Comparison of ENCODE assay signal across 1 cellular context in the genomic region with DNA sequence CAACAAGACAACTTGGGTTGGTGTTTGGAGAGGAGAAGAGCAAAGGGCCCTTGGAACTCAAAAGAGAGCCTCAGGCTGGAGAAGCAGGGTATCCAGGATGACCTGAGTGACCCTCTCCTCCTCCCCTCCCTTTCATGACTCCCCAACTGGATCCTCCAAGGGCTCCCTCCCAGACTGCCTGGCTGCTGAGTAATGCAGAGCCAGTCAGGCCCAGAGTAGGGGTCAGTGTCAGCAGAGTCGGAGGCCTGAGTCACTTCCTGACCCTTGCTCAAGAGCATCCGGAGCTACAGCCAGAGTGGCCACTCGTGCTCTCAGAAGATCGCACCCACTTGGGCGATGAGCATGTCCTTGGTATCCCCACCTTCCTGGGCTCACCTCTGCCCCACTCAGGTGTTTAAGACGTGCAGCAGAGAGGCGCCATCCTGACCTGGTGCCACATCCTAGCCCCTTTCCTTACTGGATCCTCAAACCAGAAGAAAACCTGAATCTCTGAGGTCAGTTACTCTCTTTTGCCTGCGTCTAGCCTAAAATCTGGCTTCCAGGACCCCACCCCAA.
TF ChIP-seq lines count a peak whose summit lies in the region.

No MANE protein-coding gene starts in this region.

TF ChIP-seq in HepG2, 621 proteins besides CTCF, POLR2A, EP300 and RAD21 (continued from another document and continues in another):
- TF ChIP-seq, protein P1, sequence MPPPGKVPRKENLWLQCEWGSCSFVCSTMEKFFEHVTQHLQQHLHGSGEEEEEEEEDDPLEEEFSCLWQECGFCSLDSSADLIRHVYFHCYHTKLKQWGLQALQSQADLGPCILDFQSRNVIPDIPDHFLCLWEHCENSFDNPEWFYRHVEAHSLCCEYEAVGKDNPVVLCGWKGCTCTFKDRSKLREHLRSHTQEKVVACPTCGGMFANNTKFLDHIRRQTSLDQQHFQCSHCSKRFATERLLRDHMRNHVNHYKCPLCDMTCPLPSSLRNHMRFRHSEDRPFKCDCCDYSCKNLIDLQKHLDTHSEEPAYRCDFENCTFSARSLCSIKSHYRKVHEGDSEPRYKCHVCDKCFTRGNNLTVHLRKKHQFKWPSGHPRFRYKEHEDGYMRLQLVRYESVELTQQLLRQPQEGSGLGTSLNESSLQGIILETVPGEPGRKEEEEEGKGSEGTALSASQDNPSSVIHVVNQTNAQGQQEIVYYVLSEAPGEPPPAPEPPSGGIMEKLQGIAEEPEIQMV (CRISPR knock-in tag; IDR thresholded peaks at IDR 0.05; ENCODE audit: low read depth) = no peak
- TF ChIP-seq ZNF383 (CRISPR knock-in tag; IDR thresholded peaks at IDR 0.05; ENCODE audit: borderline replicate concordance) = no peak
- TF ChIP-seq HNF4G (IDR thresholded peaks at IDR 0.05; ENCODE audit: borderline replicate concordance, low read depth, low read length) = no peak
- no peak for TF ChIP-seq HNF4G (CRISPR knock-in tag; IDR thresholded peaks at IDR 0.05; ENCODE audit: borderline replicate concordance, low read depth)
- TF ChIP-seq MAZ (IDR thresholded peaks at IDR 0.05; ENCODE audit: borderline replicate concordance, low read depth, low read length) = peak; percentile 51; the same call in 1 of the 2 replicates
- TF ChIP-seq MAZ (CRISPR knock-in tag; IDR thresholded peaks at IDR 0.05; ENCODE audit: low read depth) = no peak
- 0 out of 2 replicates have a peak, but pooled peaks have one; percentile 58 for TF ChIP-seq ZNF746 (CRISPR knock-in tag; IDR thresholded peaks at IDR 0.05)
- TF ChIP-seq, protein P2, sequence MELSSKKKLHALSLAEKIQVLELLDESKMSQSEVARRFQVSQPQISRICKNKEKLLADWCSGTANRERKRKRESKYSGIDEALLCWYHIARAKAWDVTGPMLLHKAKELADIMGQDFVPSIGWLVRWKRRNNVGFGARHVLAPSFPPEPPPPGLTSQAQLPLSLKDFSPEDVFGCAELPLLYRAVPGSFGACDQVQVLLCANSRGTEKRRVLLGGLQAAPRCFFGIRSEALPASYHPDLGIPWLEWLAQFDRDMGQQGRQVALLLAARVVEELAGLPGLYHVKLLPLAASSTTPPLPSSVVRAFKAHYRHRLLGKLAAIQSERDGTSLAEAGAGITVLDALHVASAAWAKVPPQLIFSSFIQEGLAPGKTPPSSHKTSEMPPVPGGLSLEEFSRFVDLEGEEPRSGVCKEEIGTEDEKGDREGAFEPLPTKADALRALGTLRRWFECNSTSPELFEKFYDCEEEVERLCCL (CRISPR knock-in tag; IDR thresholded peaks at IDR 0.05; ENCODE audit: borderline replicate concordance) = no peak
- TF ChIP-seq FOXA1 (IDR thresholded peaks at IDR 0.05) = no peak
- peak; percentile 35; the same call in 1 of the 2 replicates for TF ChIP-seq FOXA1 (CRISPR knock-in tag; IDR thresholded peaks at IDR 0.05)
- no peak for TF ChIP-seq FOXK2 (IDR thresholded peaks at IDR 0.05)
- no peak for TF ChIP-seq ZBTB1 (CRISPR knock-in tag; IDR thresholded peaks at IDR 0.05; ENCODE audit: borderline replicate concordance)
- TF ChIP-seq NFIB (CRISPR knock-in tag; IDR thresholded peaks at IDR 0.05; ENCODE audit: borderline replicate concordance) = no peak
- TF ChIP-seq CCDC6 (CRISPR knock-in tag; IDR thresholded peaks at IDR 0.05) = no peak; the same call in 1 of the 2 replicates
- TF ChIP-seq, protein P3, sequence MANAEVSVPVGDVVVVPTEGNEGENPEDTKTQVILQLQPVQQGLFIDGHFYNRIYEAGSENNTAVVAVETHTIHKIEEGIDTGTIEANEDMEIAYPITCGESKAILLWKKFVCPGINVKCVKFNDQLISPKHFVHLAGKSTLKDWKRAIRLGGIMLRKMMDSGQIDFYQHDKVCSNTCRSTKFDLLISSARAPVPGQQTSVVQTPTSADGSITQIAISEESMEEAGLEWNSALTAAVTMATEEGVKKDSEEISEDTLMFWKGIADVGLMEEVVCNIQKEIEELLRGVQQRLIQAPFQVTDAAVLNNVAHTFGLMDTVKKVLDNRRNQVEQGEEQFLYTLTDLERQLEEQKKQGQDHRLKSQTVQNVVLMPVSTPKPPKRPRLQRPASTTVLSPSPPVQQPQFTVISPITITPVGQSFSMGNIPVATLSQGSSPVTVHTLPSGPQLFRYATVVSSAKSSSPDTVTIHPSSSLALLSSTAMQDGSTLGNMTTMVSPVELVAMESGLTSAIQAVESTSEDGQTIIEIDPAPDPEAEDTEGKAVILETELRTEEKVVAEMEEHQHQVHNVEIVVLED (CRISPR knock-in tag; IDR thresholded peaks at IDR 0.05; ENCODE audit: borderline replicate concordance) = no peak
- no peak for TF ChIP-seq PCBP2 (optimal IDR thresholded peaks at IDR 0.05; ENCODE audit: low read depth, low read length, poor library complexity, severe bottlenecking)
- peak; percentile 63; the same call in 1 of the 2 replicates for TF ChIP-seq MAFF (IDR thresholded peaks at IDR 0.05; ENCODE audit: low read depth, low read length)
- TF ChIP-seq, protein P4, sequence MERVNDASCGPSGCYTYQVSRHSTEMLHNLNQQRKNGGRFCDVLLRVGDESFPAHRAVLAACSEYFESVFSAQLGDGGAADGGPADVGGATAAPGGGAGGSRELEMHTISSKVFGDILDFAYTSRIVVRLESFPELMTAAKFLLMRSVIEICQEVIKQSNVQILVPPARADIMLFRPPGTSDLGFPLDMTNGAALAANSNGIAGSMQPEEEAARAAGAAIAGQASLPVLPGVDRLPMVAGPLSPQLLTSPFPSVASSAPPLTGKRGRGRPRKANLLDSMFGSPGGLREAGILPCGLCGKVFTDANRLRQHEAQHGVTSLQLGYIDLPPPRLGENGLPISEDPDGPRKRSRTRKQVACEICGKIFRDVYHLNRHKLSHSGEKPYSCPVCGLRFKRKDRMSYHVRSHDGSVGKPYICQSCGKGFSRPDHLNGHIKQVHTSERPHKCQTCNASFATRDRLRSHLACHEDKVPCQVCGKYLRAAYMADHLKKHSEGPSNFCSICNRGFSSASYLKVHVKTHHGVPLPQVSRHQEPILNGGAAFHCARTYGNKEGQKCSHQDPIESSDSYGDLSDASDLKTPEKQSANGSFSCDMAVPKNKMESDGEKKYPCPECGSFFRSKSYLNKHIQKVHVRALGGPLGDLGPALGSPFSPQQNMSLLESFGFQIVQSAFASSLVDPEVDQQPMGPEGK (CRISPR knock-in tag; IDR thresholded peaks at IDR 0.05) = peak; percentile 56; the same call in 1 of the 2 replicates
- TF ChIP-seq FOXK1 (CRISPR knock-in tag; IDR thresholded peaks at IDR 0.05; ENCODE audit: borderline replicate concordance, low read depth) = 0 out of 2 replicates have a peak, but pooled peaks have one; percentile 32
- TF ChIP-seq, protein P5, sequence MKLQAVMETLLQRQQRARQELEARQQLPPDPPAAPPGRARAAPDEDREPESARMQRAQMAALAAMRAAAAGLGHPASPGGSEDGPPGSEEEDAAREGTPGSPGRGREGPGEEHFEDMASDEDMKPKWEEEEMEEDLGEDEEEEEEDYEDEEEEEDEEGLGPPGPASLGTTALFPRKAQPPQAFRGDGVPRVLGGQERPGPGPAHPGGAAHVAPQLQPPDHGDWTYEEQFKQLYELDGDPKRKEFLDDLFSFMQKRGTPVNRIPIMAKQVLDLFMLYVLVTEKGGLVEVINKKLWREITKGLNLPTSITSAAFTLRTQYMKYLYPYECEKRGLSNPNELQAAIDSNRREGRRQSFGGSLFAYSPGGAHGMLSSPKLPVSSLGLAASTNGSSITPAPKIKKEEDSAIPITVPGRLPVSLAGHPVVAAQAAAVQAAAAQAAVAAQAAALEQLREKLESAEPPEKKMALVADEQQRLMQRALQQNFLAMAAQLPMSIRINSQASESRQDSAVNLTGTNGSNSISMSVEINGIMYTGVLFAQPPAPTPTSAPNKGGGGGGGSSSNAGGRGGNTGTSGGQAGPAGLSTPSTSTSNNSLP (IDR thresholded peaks at IDR 0.05; ENCODE audit: low read depth, low read length) = no peak
- TF ChIP-seq, protein P6, sequence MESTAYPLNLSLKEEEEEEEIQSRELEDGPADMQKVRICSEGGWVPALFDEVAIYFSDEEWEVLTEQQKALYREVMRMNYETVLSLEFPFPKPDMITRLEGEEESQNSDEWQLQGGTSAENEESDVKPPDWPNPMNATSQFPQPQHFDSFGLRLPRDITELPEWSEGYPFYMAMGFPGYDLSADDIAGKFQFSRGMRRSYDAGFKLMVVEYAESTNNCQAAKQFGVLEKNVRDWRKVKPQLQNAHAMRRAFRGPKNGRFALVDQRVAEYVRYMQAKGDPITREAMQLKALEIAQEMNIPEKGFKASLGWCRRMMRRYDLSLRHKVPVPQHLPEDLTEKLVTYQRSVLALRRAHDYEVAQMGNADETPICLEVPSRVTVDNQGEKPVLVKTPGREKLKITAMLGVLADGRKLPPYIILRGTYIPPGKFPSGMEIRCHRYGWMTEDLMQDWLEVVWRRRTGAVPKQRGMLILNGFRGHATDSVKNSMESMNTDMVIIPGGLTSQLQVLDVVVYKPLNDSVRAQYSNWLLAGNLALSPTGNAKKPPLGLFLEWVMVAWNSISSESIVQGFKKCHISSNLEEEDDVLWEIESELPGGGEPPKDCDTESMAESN (CRISPR knock-in tag; conservative IDR thresholded peaks at IDR 0.05) = peak; percentile 72; the same call in 1 of the 2 replicates
- no peak; the same call in 1 of the 2 replicates for TF ChIP-seq SRY (CRISPR knock-in tag; IDR thresholded peaks at IDR 0.05)
- peak; percentile 71 for TF ChIP-seq XRCC5 (optimal IDR thresholded peaks at IDR 0.05; ENCODE audit: low read length)
- 0 out of 2 replicates have a peak, but pooled peaks have one; percentile 26 for TF ChIP-seq NFIC (IDR thresholded peaks at IDR 0.05; ENCODE audit: low read length)
- TF ChIP-seq ISL2 (CRISPR knock-in tag; IDR thresholded peaks at IDR 0.05) = no peak
- TF ChIP-seq, protein P7, sequence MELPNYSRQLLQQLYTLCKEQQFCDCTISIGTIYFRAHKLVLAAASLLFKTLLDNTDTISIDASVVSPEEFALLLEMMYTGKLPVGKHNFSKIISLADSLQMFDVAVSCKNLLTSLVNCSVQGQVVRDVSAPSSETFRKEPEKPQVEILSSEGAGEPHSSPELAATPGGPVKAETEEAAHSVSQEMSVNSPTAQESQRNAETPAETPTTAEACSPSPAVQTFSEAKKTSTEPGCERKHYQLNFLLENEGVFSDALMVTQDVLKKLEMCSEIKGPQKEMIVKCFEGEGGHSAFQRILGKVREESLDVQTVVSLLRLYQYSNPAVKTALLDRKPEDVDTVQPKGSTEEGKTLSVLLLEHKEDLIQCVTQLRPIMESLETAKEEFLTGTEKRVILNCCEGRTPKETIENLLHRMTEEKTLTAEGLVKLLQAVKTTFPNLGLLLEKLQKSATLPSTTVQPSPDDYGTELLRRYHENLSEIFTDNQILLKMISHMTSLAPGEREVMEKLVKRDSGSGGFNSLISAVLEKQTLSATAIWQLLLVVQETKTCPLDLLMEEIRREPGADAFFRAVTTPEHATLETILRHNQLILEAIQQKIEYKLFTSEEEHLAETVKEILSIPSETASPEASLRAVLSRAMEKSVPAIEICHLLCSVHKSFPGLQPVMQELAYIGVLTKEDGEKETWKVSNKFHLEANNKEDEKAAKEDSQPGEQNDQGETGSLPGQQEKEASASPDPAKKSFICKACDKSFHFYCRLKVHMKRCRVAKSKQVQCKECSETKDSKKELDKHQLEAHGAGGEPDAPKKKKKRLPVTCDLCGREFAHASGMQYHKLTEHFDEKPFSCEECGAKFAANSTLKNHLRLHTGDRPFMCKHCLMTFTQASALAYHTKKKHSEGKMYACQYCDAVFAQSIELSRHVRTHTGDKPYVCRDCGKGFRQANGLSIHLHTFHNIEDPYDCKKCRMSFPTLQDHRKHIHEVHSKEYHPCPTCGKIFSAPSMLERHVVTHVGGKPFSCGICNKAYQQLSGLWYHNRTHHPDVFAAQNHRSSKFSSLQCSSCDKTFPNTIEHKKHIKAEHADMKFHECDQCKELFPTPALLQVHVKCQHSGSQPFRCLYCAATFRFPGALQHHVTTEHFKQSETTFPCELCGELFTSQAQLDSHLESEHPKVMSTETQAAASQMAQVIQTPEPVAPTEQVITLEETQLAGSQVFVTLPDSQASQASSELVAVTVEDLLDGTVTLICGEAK (IDR thresholded peaks at IDR 0.05) = no peak
- TF ChIP-seq, protein P7 (CRISPR knock-in tag; IDR thresholded peaks at IDR 0.05) = no peak
- TF ChIP-seq, protein P8, sequence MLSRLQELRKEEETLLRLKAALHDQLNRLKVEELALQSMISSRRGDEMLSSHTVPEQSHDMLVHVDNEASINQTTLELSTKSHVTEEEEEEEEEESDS (CRISPR knock-in tag; IDR thresholded peaks at IDR 0.05; ENCODE audit: borderline replicate concordance) = no peak
- no peak for TF ChIP-seq FIP1L1 (IDR thresholded peaks at IDR 0.05; ENCODE audit: borderline replicate concordance, insufficient read depth, low read depth, low read length)
- TF ChIP-seq MEIS1 (CRISPR knock-in tag; IDR thresholded peaks at IDR 0.05; ENCODE audit: borderline replicate concordance) = no peak
- TF ChIP-seq, protein P9, sequence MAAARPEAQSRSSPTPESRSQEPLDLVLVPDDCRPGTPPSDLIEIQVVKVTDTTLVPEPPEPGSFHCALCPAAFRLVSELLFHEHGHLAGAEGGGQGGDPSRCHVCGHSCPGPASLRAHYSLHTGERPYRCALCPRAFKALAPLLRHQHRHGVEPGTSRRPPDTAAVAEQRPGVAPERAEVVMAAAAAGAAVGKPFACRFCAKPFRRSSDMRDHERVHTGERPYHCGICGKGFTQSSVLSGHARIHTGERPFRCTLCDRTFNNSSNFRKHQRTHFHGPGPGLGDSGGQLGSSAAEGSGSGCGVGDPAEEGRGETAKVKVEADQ (CRISPR knock-in tag; IDR thresholded peaks at IDR 0.05; ENCODE audit: borderline replicate concordance) = no peak
- TF ChIP-seq, protein P10, sequence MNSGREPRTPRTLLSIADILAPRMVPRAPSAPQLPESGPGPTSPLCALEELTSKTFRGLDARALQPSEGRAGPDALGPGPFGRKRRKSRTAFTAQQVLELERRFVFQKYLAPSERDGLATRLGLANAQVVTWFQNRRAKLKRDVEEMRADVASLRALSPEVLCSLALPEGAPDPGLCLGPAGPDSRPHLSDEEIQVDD (CRISPR knock-in tag; IDR thresholded peaks at IDR 0.05; ENCODE audit: borderline replicate concordance) = no peak
- no peak for TF ChIP-seq CAMTA2 (CRISPR knock-in tag; IDR thresholded peaks at IDR 0.05; ENCODE audit: borderline replicate concordance)
- TF ChIP-seq ZSCAN25 (CRISPR knock-in tag; IDR thresholded peaks at IDR 0.05) = peak; percentile 30; the same call in 1 of the 2 replicates
